Comparison of ENCODE assay signal across 1 cellular context in genomic region chr6:44735631-44735963, GRCh38.
A peak's percentile ranks its signal among the peaks of the same experiment; 100 is the strongest.
TF ChIP-seq lines count a peak whose summit lies in the region.

No MANE protein-coding gene starts in this region.

TF ChIP-seq in GM12878, 131 proteins besides CTCF, POLR2A, EP300 and RAD21 (continued from another document):
- TF ChIP-seq ATF2 (IDR thresholded peaks at IDR 0.05; ENCODE audit: low read length) (peak; percentile 54; the same call in 1 of the 2 replicates), IKZF1 (conservative IDR thresholded peaks at IDR 0.05) (peak; percentile 83), ZNF622 (IDR thresholded peaks at IDR 0.05) (no peak), RELA (IDR thresholded peaks at IDR 0.05; ENCODE audit: borderline replicate concordance, partially characterized antibody) (peak; percentile 88), IRF4 (IDR thresholded peaks at IDR 0.05; ENCODE audit: low read depth, low read length) (peak; percentile 73), IKZF2 (IDR thresholded peaks at IDR 0.05) (peak; percentile 76 to 85; a peak in 3 of 4 replicates), ZNF207 (IDR thresholded peaks at IDR 0.05; ENCODE audit: borderline replicate concordance) (no peak), MTA3 (IDR thresholded peaks at IDR 0.05; ENCODE audit: borderline replicate concordance, low read length) (peak; percentile 82; the same call in 1 of the 2 replicates), SUPT20H (IDR thresholded peaks at IDR 0.05; ENCODE audit: borderline replicate concordance, control insufficient read depth, low read depth, low read length) (no peak), MEF2B (IDR thresholded peaks at IDR 0.05; ENCODE audit: partially characterized antibody, poor library complexity, severe bottlenecking) (peak; percentile 19)
